ENCODE assay signal across 8 cellular contexts in genomic region chr12:122023339-122024131, GRCh38. TPM values are rescaled to one million over a fixed set of nuclear protein-coding genes. Genes with fewer than 3 reads are reported as not detected.
DNase-seq lines count a peak whose midpoint lies in the region; ATAC-seq, FAIRE-seq and TF ChIP-seq lines count a peak whose summit lies in the region.

No MANE protein-coding gene starts in this region.

- peaks cover 0 to 3% of the 10 kb centered on the region in 2 donors for H3K4me1 ChIP-seq in small intestine (ENCODE audit: control insufficient read depth in 2 of 2, insufficient read depth in 1 of 2, low read depth in 1 of 2, low read length in 1 of 2)

- DNase-seq in Calu3 (peak; percentile 78), HK-2 (ENCODE audit: unreplicated experiment) (peak; percentile 66), RKO (ENCODE audit: low spot score) (peak; percentile 87), kidney epithelial cell (ENCODE audit: low read depth) (no peak), small intestine (peak; percentile 36), OCI-M1 (lab: John Stamatoyannopoulos, UW) (no peak)

- WGBS in small intestine, 3 donors, result 5 to 18% (median 9%) methylated on average over 37 to 43 of the region's 43 CpGs

- no peak for FAIRE-seq in small intestine (lab: Jason Lieb, UNC)

- H3K9me3 ChIP-seq in small intestine (ENCODE audit: control insufficient read depth, low read depth), result no peaks in the 10 kb centered on the region

- intact Hi-C loops in Calu3 (cut with micrococcal nuclease; ENCODE audit: unreplicated experiment), result loop anchor here (10.0 kb wide), 1 partner anchor 109 kb away; the partner anchor contains the start of gene CFAP251
- intact Hi-C loops in dendritic cell treated with granulocyte-macrophage colony-stimulating factor and Interleukin-4, amounts not matched to agents 40 ng/mL and 50 ng/mL, for 4 days (cut with micrococcal nuclease), result loop anchor here (5.0 kb wide), 1 partner anchor 106 kb away; the partner anchor contains the start of gene CFAP251

- H3K4me3 ChIP-seq in kidney epithelial cell (ENCODE audit: low read depth, low read length), result peak overlapping the region; percentile 65
- H3K4me3 ChIP-seq in small intestine (ENCODE audit: low read depth in 1 of 2, low read length in 2 of 2), result peak overlapping the region; percentile 85 to 86

- peaks cover 37% of the 10 kb centered on the region for H3K36me3 Mint-ChIP-seq in Calu3 (ENCODE audit: insufficient read depth, unreplicated experiment)
- peaks cover 26% of the 10 kb centered on the region for H3K36me3 Mint-ChIP-seq in dendritic cell treated with granulocyte-macrophage colony-stimulating factor and Interleukin-4, amounts not matched to agents 40 ng/mL and 50 ng/mL, for 4 days (ENCODE audit: low read depth)

- TF ChIP-seq CTCF in Calu3 (IDR thresholded peaks at IDR 0.05; ENCODE audit: unreplicated experiment) (no peak), kidney epithelial cell (IDR thresholded peaks at IDR 0.05; ENCODE audit: insufficient read depth, low read length, poor library complexity, severe bottlenecking) (no peak)

- H3K27me3 ChIP-seq in kidney epithelial cell (ENCODE audit: control insufficient read depth, insufficient read depth, low read length) (no peaks in the 10 kb centered on the region), small intestine (ENCODE audit: control insufficient read depth in 2 of 2, insufficient read depth in 2 of 2, low read length in 2 of 2) (no peaks in the 10 kb centered on the region)

- no peaks in the 10 kb centered on the region for H3K27me3 Mint-ChIP-seq in Calu3 (ENCODE audit: unreplicated experiment)
- H3K27me3 Mint-ChIP-seq in dendritic cell treated with granulocyte-macrophage colony-stimulating factor and Interleukin-4, amounts not matched to agents 40 ng/mL and 50 ng/mL, for 4 days, result peaks cover 36% of the 10 kb centered on the region

- peak overlapping the region; percentile 96 for H3K4me3 Mint-ChIP-seq in Calu3 (ENCODE audit: low read depth, unreplicated experiment)
- H3K4me3 Mint-ChIP-seq in dendritic cell treated with granulocyte-macrophage colony-stimulating factor and Interleukin-4, amounts not matched to agents 40 ng/mL and 50 ng/mL, for 4 days, result peak overlapping the region; percentile 81

- ATAC-seq in HG02840 (IDR thresholded peaks at IDR 0.05; ENCODE audit: low FRiP score, unreplicated experiment), result no peak

- no peaks in the 10 kb centered on the region for H3K36me3 ChIP-seq in kidney epithelial cell (ENCODE audit: control insufficient read depth, insufficient read depth, low read length)
- no peaks in the 10 kb centered on the region for H3K36me3 ChIP-seq in small intestine (ENCODE audit: control insufficient read depth in 2 of 2, insufficient read depth in 2 of 2, low read length in 2 of 2)

- H3K4me1 Mint-ChIP-seq in Calu3 (ENCODE audit: low read depth, unreplicated experiment), result peaks cover 14% of the 10 kb centered on the region
- H3K4me1 Mint-ChIP-seq in dendritic cell treated with granulocyte-macrophage colony-stimulating factor and Interleukin-4, amounts not matched to agents 40 ng/mL and 50 ng/mL, for 4 days (ENCODE audit: low read depth), result peaks cover 36% of the 10 kb centered on the region

- peaks cover 8% of the 10 kb centered on the region for H3K9me3 Mint-ChIP-seq in Calu3 (ENCODE audit: low read depth, unreplicated experiment)
- peaks cover 13% of the 10 kb centered on the region for H3K9me3 Mint-ChIP-seq in dendritic cell treated with granulocyte-macrophage colony-stimulating factor and Interleukin-4, amounts not matched to agents 40 ng/mL and 50 ng/mL, for 4 days

- CTCF ChIA-PET in Calu3 (lab: Charles Lee), result interaction anchor here (0.7 to 1.7 kb wide), 6 partner anchors 19 to 107 kb away, joined by 3 to 5 read pairs (median 4); no protein-coding TSS in a partner anchor

- H3K27ac Mint-ChIP-seq in Calu3 (ENCODE audit: unreplicated experiment), result peak overlapping the region; percentile 53
- peak overlapping the region; percentile 75 for H3K27ac Mint-ChIP-seq in dendritic cell treated with granulocyte-macrophage colony-stimulating factor and Interleukin-4, amounts not matched to agents 40 ng/mL and 50 ng/mL, for 4 days

- BruUV-seq in Calu3 (replicated peaks; lab: Mats Ljungman, UMichigan), result TSS peak; percentile 60

- peak overlapping the region in 1 of 2 donors; percentile 43 for H3K27ac ChIP-seq in small intestine (ENCODE audit: low read depth in 1 of 2, low read length in 1 of 2)

RNA-seq across cellular contexts. Expression of gene BCL7A, which starts 1.9 kb away (rescaled TPM):
- 21.0 and 25.5 TPM in 2 replicates for total RNA-seq in Calu3 (2022)
- total RNA-seq in kidney epithelial cell, result 20.5 and 23.8 TPM in 2 replicates
- polyA plus RNA-seq in small intestine, result 1 to 10 TPM in 2 of 3 donors, under 1 TPM in 1; 0.22 to 5.4 (median 1.4) TPM

RNA-seq across cellular contexts. Expression of gene MLXIP, which starts 55.0 kb away (rescaled TPM):
- total RNA-seq in Calu3 (2022) (55.3 and 58.7 TPM in 2 replicates), kidney epithelial cell (34.2 and 35.7 TPM in 2 replicates)
- 10 to 100 TPM in 1 of 3 donors, 1 to 10 TPM in 2; 8.5 to 55.0 (median 8.6) TPM for polyA plus RNA-seq in small intestine

Comparison
In these comparisons a context has a peak if more than half of its experiments do, and no peak if none do; other contexts are left out.
1. DNase-seq: peak in Calu3 (single experiment), HK-2 (single experiment), RKO (single experiment) and small intestine (single experiment); none in kidney epithelial cell (single experiment) and OCI-M1 (single experiment).